In the genomic region with DNA sequence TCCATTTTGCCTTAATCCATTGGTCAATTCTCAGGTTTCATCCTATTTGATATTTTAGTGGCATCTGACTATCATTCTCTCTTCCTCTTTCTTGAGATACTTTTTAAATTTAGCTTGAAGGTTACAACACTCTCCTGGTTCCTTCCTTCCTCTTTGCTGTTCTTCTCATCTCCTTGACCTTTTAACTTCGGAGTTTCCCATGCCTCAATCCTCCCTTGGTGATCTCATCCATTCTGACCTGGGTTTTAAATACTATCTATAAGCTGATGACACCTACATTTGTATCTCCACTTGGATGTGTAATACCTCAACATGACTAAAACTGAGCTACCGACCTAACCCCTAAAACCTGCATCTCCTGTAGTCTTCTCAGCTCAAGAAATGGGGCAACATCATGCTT, we compare ENCODE assay signal across 19 cellular contexts. TPM values are rescaled to one million over a fixed set of nuclear protein-coding genes. Genes with fewer than 3 reads are reported as not detected.
DNase-seq lines count a peak whose midpoint lies in the region; ATAC-seq and TF ChIP-seq lines count a peak whose summit lies in the region.
"Had no signal": no experiment of that assay in that cellular context is flagged by ENCODE, and none has a peak within 500 bp of the region (broad histone marks: within the 10 kb centered on the region; RNA-seq: fewer than 3 reads in every experiment).

No MANE protein-coding gene starts in this region.

- no peak overlapping the region for H4K8ac ChIP-seq in mesenchymal stem cell (ENCODE audit: low read length)

- peaks cover 7% of the 10 kb centered on the region for H3K36me3 Mint-ChIP-seq in activated CD4-positive, alpha-beta T cell treated with anti-CD3 and anti-CD28 coated beads for 36 hours (ENCODE audit: low read depth)
- H3K36me3 Mint-ChIP-seq in activated CD4-positive, alpha-beta T cell treated with anti-CD3 and anti-CD28 coated beads, Interleukin-2, amount 10 ng/mL, durations not matched to agents 7 days and 5 days (ENCODE audit: low read depth), result peaks cover 2% of the 10 kb centered on the region

- no peak overlapping the region for H2BK5ac ChIP-seq in mesenchymal stem cell (ENCODE audit: low read depth, low read length, poor library complexity, severe bottlenecking)

- no peaks in the 10 kb centered on the region for H3K79me1 ChIP-seq in mesenchymal stem cell (replicated peaks; ENCODE audit: low read length, poor library complexity, severe bottlenecking)

- no peak overlapping the region for H3K23ac ChIP-seq in mesenchymal stem cell (ENCODE audit: low read length in 2 of 2)

- H3K27ac ChIP-seq in HL-60 (replicated peaks), result peak overlapping the region; percentile 45
- H3K27ac ChIP-seq in mesenchymal stem cell (ENCODE audit: low read length, poor library complexity, severe bottlenecking), result no peak overlapping the region
- H3K27ac ChIP-seq: A549 had no signal

- 76% methylated on average over 2 of the region's 2 CpGs for WGBS in mesenchymal stem cell

- no peak overlapping the region for H3K9ac ChIP-seq in mesenchymal stem cell (ENCODE audit: low read length)

- POLR2A ChIA-PET in activated CD4-positive, alpha-beta T cell treated with anti-CD3 and anti-CD28 coated beads for 36 hours (lab: Charles Lee), result interaction anchor here (0.6 to 1.4 kb wide), 10 partner anchors 15 to 548 kb away, joined by 3 to 9 read pairs (median 3); a partner anchor contains a TSS
- POLR2A ChIA-PET in activated CD4-positive, alpha-beta T cell treated with anti-CD3 and anti-CD28 coated beads, Interleukin-2, amount 10 ng/mL, durations not matched to agents 7 days and 5 days (lab: Charles Lee), result no interaction called here

- DNase-seq in activated CD4-positive, alpha-beta T cell treated with anti-CD3 and anti-CD28 coated beads for 36 hours, result peak; percentile 36
- no peak for DNase-seq in activated CD4-positive, alpha-beta T cell treated with anti-CD3 and anti-CD28 coated beads, Interleukin-2, amount 10 ng/mL, durations not matched to agents 7 days and 5 days
- DNase-seq in HL-60 (ENCODE audit: low read depth in 1 of 2, low spot score in 1 of 2) (peak; percentile 75 to 77), SKM-1 (lab: John Stamatoyannopoulos, UW; ENCODE audit: unreplicated experiment) (peak; percentile 100), mesenchymal stem cell (peak; percentile 26), NCI-H187 treated with DMSO at 0.1 percent for 48 hours (lab: John Stamatoyannopoulos, UW) (no peak), amygdala (lab: John Stamatoyannopoulos, UW) (no peak)
- no peak for DNase-seq in activated effector memory CD4-positive, alpha-beta T cell treated with anti-CD3 and anti-CD28 coated beads, Interleukin-2, amount 50 U/mL, for 16 hours
- DNase-seq: activated CD4-positive, alpha-beta T cell treated with anti-CD3 and anti-CD28 coated beads for 1 hour; activated naive CD4-positive, alpha-beta T cell treated with anti-CD3 and anti-CD28 coated beads, Interleukin-2, amount 10 ng/mL, durations not matched to agents 7 days and 5 days; Calu3; foreskin melanocyte; NK-92 treated with Interleukin-12 subunit alpha and Interleukin-12 subunit beta, amount 100 ng/mL, for 24 hours; nucleus accumbens had no signal

- H2BK120ac ChIP-seq in mesenchymal stem cell (ENCODE audit: low read depth, low read length), result no peak overlapping the region

- no peaks in the 10 kb centered on the region for H3K9me3 ChIP-seq in mesenchymal stem cell (ENCODE audit: control insufficient read depth, low read length)
- H3K9me3 ChIP-seq: A549 had no signal

- no peak overlapping the region for H2BK15ac ChIP-seq in mesenchymal stem cell (ENCODE audit: low read depth, poor library complexity, severe bottlenecking)

- peak; percentile 12 for ATAC-seq in activated CD4-positive, alpha-beta T cell treated with anti-CD3 and anti-CD28 coated beads for 36 hours
- ATAC-seq: A549, HCT116, SK-N-SH treated with all-trans-retinoic acid at 6 μM for 48 hours had no signal

- CTCF ChIA-PET in activated CD4-positive, alpha-beta T cell treated with anti-CD3 and anti-CD28 coated beads for 36 hours (lab: Charles Lee), result interaction anchor here (0.6 to 1.9 kb wide), 10 partner anchors 17 to 281 kb away, joined by 3 to 8 read pairs (median 4); no protein-coding TSS in a partner anchor
- CTCF ChIA-PET in activated CD4-positive, alpha-beta T cell treated with anti-CD3 and anti-CD28 coated beads, Interleukin-2, amount 10 ng/mL, durations not matched to agents 7 days and 5 days (lab: Charles Lee), result interaction anchor here (0.9 to 1.5 kb wide), 4 partner anchors 10 to 100 kb away, joined by 3 to 4 read pairs (median 3); a partner anchor contains a TSS

- H3K4me1 Mint-ChIP-seq in activated CD4-positive, alpha-beta T cell treated with anti-CD3 and anti-CD28 coated beads for 36 hours, result peaks cover 22% of the 10 kb centered on the region
- H3K4me1 Mint-ChIP-seq in activated CD4-positive, alpha-beta T cell treated with anti-CD3 and anti-CD28 coated beads, Interleukin-2, amount 10 ng/mL, durations not matched to agents 7 days and 5 days, result peaks cover 9% of the 10 kb centered on the region

- H3K27me3 Mint-ChIP-seq in activated CD4-positive, alpha-beta T cell treated with anti-CD3 and anti-CD28 coated beads for 36 hours, result no peaks in the 10 kb centered on the region
- no peaks in the 10 kb centered on the region for H3K27me3 Mint-ChIP-seq in activated CD4-positive, alpha-beta T cell treated with anti-CD3 and anti-CD28 coated beads, Interleukin-2, amount 10 ng/mL, durations not matched to agents 7 days and 5 days
- H3K27me3 Mint-ChIP-seq: central memory CD8-positive, alpha-beta T cell had no signal

- no peak overlapping the region for H3K18ac ChIP-seq in mesenchymal stem cell (ENCODE audit: low read depth in 1 of 2, low read length in 2 of 2)

- H3K4me1 ChIP-seq in mesenchymal stem cell (ENCODE audit: control insufficient read depth, insufficient read depth, low read depth, low read length), result peaks cover 7% of the 10 kb centered on the region

- no peak overlapping the region for H3K4me2 ChIP-seq in mesenchymal stem cell (ENCODE audit: low read length, poor library complexity, severe bottlenecking)
- H3K4me2 ChIP-seq: A549 had no signal

- no peak overlapping the region for H3K4me3 ChIP-seq in HL-60 (replicated peaks; ENCODE audit: insufficient read depth, low read length)
- no peak overlapping the region for H3K4me3 ChIP-seq in mesenchymal stem cell (ENCODE audit: insufficient read depth in 1 of 2, low read depth in 1 of 2, low read length in 2 of 2)
- H3K4me3 ChIP-seq: A549, lung had no signal

- H2AFZ ChIP-seq in mesenchymal stem cell (ENCODE audit: low read depth, low read length), result no peak overlapping the region

- peaks cover 5 to 11% of the 10 kb centered on the region in 2 experiments for H3K36me3 ChIP-seq in mesenchymal stem cell (ENCODE audit: control insufficient read depth in 1 of 2, insufficient read depth in 2 of 2, low read depth in 1 of 2, low read length in 2 of 2)

- no peak overlapping the region for H2AK5ac ChIP-seq in mesenchymal stem cell (ENCODE audit: low read length, severe bottlenecking)

- intact Hi-C loops in activated CD4-positive, alpha-beta T cell treated with anti-CD3 and anti-CD28 coated beads for 36 hours (cut with DNase I, micrococcal nuclease), result loop anchor here in 1 of 2 experiments (1.0 kb wide), 1 partner anchor 23 kb away; a partner anchor contains a TSS

- H4K91ac ChIP-seq in mesenchymal stem cell (ENCODE audit: low read length), result no peak overlapping the region

- no peak overlapping the region for H3K14ac ChIP-seq in mesenchymal stem cell (ENCODE audit: low read length in 2 of 2)

- no peaks in the 10 kb centered on the region for H3K9me3 Mint-ChIP-seq in activated CD4-positive, alpha-beta T cell treated with anti-CD3 and anti-CD28 coated beads for 36 hours (ENCODE audit: low read depth)
- H3K9me3 Mint-ChIP-seq in activated CD4-positive, alpha-beta T cell treated with anti-CD3 and anti-CD28 coated beads, Interleukin-2, amount 10 ng/mL, durations not matched to agents 7 days and 5 days, result no peaks in the 10 kb centered on the region
- H3K9me3 Mint-ChIP-seq: activated naive CD4-positive, alpha-beta T cell treated with anti-CD3 and anti-CD28 coated beads, Interleukin-2, amount 10 ng/mL, durations not matched to agents 7 days and 5 days; central memory CD8-positive, alpha-beta T cell had no signal

- no peak overlapping the region for H3K4ac ChIP-seq in mesenchymal stem cell (ENCODE audit: low read depth in 1 of 2, low read length in 2 of 2)

- H3K4me3 Mint-ChIP-seq in activated CD4-positive, alpha-beta T cell treated with anti-CD3 and anti-CD28 coated beads for 36 hours, result peak overlapping the region; percentile 12
- H3K4me3 Mint-ChIP-seq in activated CD4-positive, alpha-beta T cell treated with anti-CD3 and anti-CD28 coated beads, Interleukin-2, amount 10 ng/mL, durations not matched to agents 7 days and 5 days, result no peak overlapping the region
- H3K4me3 Mint-ChIP-seq: activated naive CD4-positive, alpha-beta T cell treated with anti-CD3 and anti-CD28 coated beads, Interleukin-2, amount 10 ng/mL, durations not matched to agents 7 days and 5 days; central memory CD8-positive, alpha-beta T cell had no signal

- TF ChIP-seq CTCF in HL-60 (IDR thresholded peaks at IDR 0.05; ENCODE audit: insufficient read depth, low read length), result no peak

- no peak overlapping the region for H2BK12ac ChIP-seq in mesenchymal stem cell (ENCODE audit: low read length in 2 of 2)

- H3K27me3 ChIP-seq in HL-60 (ENCODE audit: insufficient read depth, poor library complexity, severe bottlenecking) (no peaks in the 10 kb centered on the region), mesenchymal stem cell (ENCODE audit: control insufficient read depth in 1 of 2, insufficient read depth in 1 of 2, low read length in 2 of 2) (no peaks in the 10 kb centered on the region)

- H3K27ac Mint-ChIP-seq in activated CD4-positive, alpha-beta T cell treated with anti-CD3 and anti-CD28 coated beads for 36 hours, result peak overlapping the region; percentile 90
- no peak overlapping the region for H3K27ac Mint-ChIP-seq in activated CD4-positive, alpha-beta T cell treated with anti-CD3 and anti-CD28 coated beads, Interleukin-2, amount 10 ng/mL, durations not matched to agents 7 days and 5 days
- H3K27ac Mint-ChIP-seq: activated naive CD4-positive, alpha-beta T cell treated with anti-CD3 and anti-CD28 coated beads, Interleukin-2, amount 10 ng/mL, durations not matched to agents 7 days and 5 days had no signal

RNA-seq across cellular contexts. Expression of a gene that starts 4.8 kb away (rescaled TPM):
- total RNA-seq in activated CD4-positive, alpha-beta T cell treated with anti-CD3 and anti-CD28 coated beads for 36 hours, result 10 to 100 TPM; 27.2 to 30.1 TPM
- 10 to 100 TPM; 27.4 to 27.7 TPM for total RNA-seq in activated CD4-positive, alpha-beta T cell treated with anti-CD3 and anti-CD28 coated beads, Interleukin-2, amount 10 ng/mL, durations not matched to agents 7 days and 5 days
- 10.8 TPM for polyA plus RNA-seq in mesenchymal stem cell (2013, experiment 1 of 2)
- polyA plus RNA-seq in mesenchymal stem cell (2013, experiment 2 of 2), result 10.8 TPM

RNA-seq across cellular contexts. Expression of a gene that starts 22.7 kb away (rescaled TPM):
- total RNA-seq in activated CD4-positive, alpha-beta T cell treated with anti-CD3 and anti-CD28 coated beads for 36 hours, result 100 to 1,000 TPM; 187 to 243 TPM
- 100 to 1,000 TPM; 170 to 190 TPM for total RNA-seq in activated CD4-positive, alpha-beta T cell treated with anti-CD3 and anti-CD28 coated beads, Interleukin-2, amount 10 ng/mL, durations not matched to agents 7 days and 5 days
- 136 TPM for polyA plus RNA-seq in mesenchymal stem cell (2013, experiment 1 of 2)
- polyA plus RNA-seq in mesenchymal stem cell (2013, experiment 2 of 2), result 139 TPM

RNA-seq across cellular contexts. Expression of a gene that starts 50.0 kb away (rescaled TPM):
- 10 to 100 TPM; 53.0 to 54.5 TPM for total RNA-seq in activated CD4-positive, alpha-beta T cell treated with anti-CD3 and anti-CD28 coated beads for 36 hours
- total RNA-seq in activated CD4-positive, alpha-beta T cell treated with anti-CD3 and anti-CD28 coated beads, Interleukin-2, amount 10 ng/mL, durations not matched to agents 7 days and 5 days, result 10 to 100 TPM; 62.8 to 69.5 TPM
- 36.1 TPM for polyA plus RNA-seq in mesenchymal stem cell (2013, experiment 1 of 2)
- 36.1 TPM for polyA plus RNA-seq in mesenchymal stem cell (2013, experiment 2 of 2)

Comparison
In these comparisons a context has a peak if more than half of its experiments do, and no peak if none do; other contexts are left out.
1. DNase-seq: peak in activated CD4-positive, alpha-beta T cell treated with anti-CD3 and anti-CD28 coated beads for 36 hours (single experiment), HL-60 (2 of 2), SKM-1 (single experiment) and mesenchymal stem cell (single experiment); none in activated CD4-positive, alpha-beta T cell treated with anti-CD3 and anti-CD28 coated beads, Interleukin-2, amount 10 ng/mL, durations not matched to agents 7 days and 5 days (single experiment), NCI-H187 treated with DMSO at 0.1 percent for 48 hours (single experiment), activated effector memory CD4-positive, alpha-beta T cell treated with anti-CD3 and anti-CD28 coated beads, Interleukin-2, amount 50 U/mL, for 16 hours (single experiment) and amygdala (0 of 56).